ENCODE assay signal across 22 cellular contexts in the genomic region with DNA sequence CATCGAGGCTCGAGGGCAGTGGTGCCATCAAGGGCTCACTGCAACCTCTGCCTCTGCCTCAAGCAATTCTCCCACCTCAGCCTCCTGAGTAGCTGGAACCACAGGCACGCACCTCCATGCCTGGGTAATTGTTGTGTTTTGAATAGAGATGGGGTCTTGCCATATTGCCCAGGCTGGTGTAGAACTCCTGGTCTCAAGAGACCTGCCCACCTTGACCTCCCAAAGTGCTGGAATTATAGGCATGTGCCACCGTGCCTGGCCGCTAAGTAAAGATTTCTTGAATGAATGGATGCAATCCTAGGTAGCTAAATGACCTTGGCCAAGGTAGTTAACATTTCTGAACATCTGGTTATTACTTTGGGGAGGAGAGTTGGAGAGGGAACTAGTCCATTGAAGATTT. TPM values are rescaled to one million over a fixed set of nuclear protein-coding genes. Genes with fewer than 3 reads are reported as not detected.
DNase-seq lines count a peak whose midpoint lies in the region; ATAC-seq and TF ChIP-seq lines count a peak whose summit lies in the region.
"Had no signal": no experiment of that assay in that cellular context is flagged by ENCODE, and none has a peak within 500 bp of the region (broad histone marks: within the 10 kb centered on the region; RNA-seq: fewer than 3 reads in every experiment).

No MANE protein-coding gene starts in this region.

- CTCF ChIA-PET in CD4-positive, alpha-beta T cell (lab: Charles Lee), result no interaction called here
- CTCF ChIA-PET in naive thymus-derived CD4-positive, alpha-beta T cell (lab: Charles Lee), result no interaction called here

- intact Hi-C loops in CD4-positive, alpha-beta T cell (cut with DNase I, micrococcal nuclease), result loop anchor here in 1 of 2 experiments (1.0 kb wide), 1 partner anchor 58 kb away; no protein-coding TSS in a partner anchor
- intact Hi-C loops in naive thymus-derived CD4-positive, alpha-beta T cell (cut with micrococcal nuclease), result loop anchor here in 1 of 2 donors (5.0 kb wide), 1 partner anchor 42 kb away; no protein-coding TSS in a partner anchor

- peaks cover 54 to 93% (median 79%) of the 10 kb centered on the region in 4 donors for H3K4me1 Mint-ChIP-seq in CD4-positive, CD25-positive, alpha-beta regulatory T cell
- H3K4me1 Mint-ChIP-seq in CD4-positive, alpha-beta T cell (ENCODE audit: low read depth), result peaks cover 85% of the 10 kb centered on the region
- H3K4me1 Mint-ChIP-seq in naive thymus-derived CD4-positive, alpha-beta T cell, result peaks cover 32 to 94% (median 85%) of the 10 kb centered on the region in 7 donors
- H3K4me1 Mint-ChIP-seq in endothelial cell (ENCODE audit: unreplicated experiment), result peaks cover 17% of the 10 kb centered on the region

- H3K9ac ChIP-seq in Loucy (ENCODE audit: low read depth, low read length, poor library complexity, severe bottlenecking), result no peak overlapping the region
- H3K9ac ChIP-seq: SK-N-SH had no signal

- no peaks in the 10 kb centered on the region for H3F3A ChIP-seq in Loucy (ENCODE audit: low read depth)

- no peaks in the 10 kb centered on the region for H3K27me3 ChIP-seq in CD4-positive, CD25-positive, alpha-beta regulatory T cell (ENCODE audit: control insufficient read depth, insufficient read depth, low read length)
- no peaks in the 10 kb centered on the region for H3K27me3 ChIP-seq in CD4-positive, alpha-beta T cell (ENCODE audit: control insufficient read depth, insufficient read depth, low read length)
- no peaks in the 10 kb centered on the region for H3K27me3 ChIP-seq in Loucy (ENCODE audit: insufficient read depth, low read length, poor library complexity, severe bottlenecking)
- no peaks in the 10 kb centered on the region for H3K27me3 ChIP-seq in naive thymus-derived CD4-positive, alpha-beta T cell (ENCODE audit: control insufficient read depth in 2 of 2, insufficient read depth in 2 of 2, low read length in 2 of 2)
- H3K27me3 ChIP-seq: MG63 had no signal

- H3K9me3 Mint-ChIP-seq in CD4-positive, CD25-positive, alpha-beta regulatory T cell, result no peaks in the 10 kb centered on the region
- no peaks in the 10 kb centered on the region for H3K9me3 Mint-ChIP-seq in CD4-positive, alpha-beta T cell
- H3K9me3 Mint-ChIP-seq in naive thymus-derived CD4-positive, alpha-beta T cell, result no peaks in the 10 kb centered on the region
- H3K9me3 Mint-ChIP-seq in endothelial cell (ENCODE audit: unreplicated experiment), result no peaks in the 10 kb centered on the region
- H3K9me3 Mint-ChIP-seq: CD8-positive, alpha-beta memory T cell had no signal

- H3K27ac Mint-ChIP-seq in CD4-positive, CD25-positive, alpha-beta regulatory T cell, result peak overlapping the region in 1 of 3 donors; percentile 6
- H3K27ac Mint-ChIP-seq in CD4-positive, alpha-beta T cell, result peak overlapping the region; percentile 7
- no peak overlapping the region for H3K27ac Mint-ChIP-seq in naive thymus-derived CD4-positive, alpha-beta T cell
- H3K27ac Mint-ChIP-seq in endothelial cell (ENCODE audit: unreplicated experiment), result no peak overlapping the region

- POLR2A ChIA-PET in CD4-positive, alpha-beta T cell (lab: Charles Lee), result interaction anchor here (0.9 kb wide), 1 partner anchor 46 kb away, joined by 3 read pairs; no protein-coding TSS in a partner anchor
- POLR2A ChIA-PET in naive thymus-derived CD4-positive, alpha-beta T cell (lab: Charles Lee), result no interaction called here

- TF ChIP-seq CTCF in CD4-positive, alpha-beta T cell (IDR thresholded peaks at IDR 0.05), result no peak
- TF ChIP-seq CTCF in Loucy (conservative IDR thresholded peaks at IDR 0.05; ENCODE audit: low read length), result no peak
- no peak for TF ChIP-seq CTCF in endothelial cell (IDR thresholded peaks at IDR 0.05; ENCODE audit: unreplicated experiment)

- H3K79me2 ChIP-seq in Loucy (ENCODE audit: insufficient read depth, low read length), result peaks cover 100% of the 10 kb centered on the region

- no peak overlapping the region for H3K27ac ChIP-seq in CD4-positive, CD25-positive, alpha-beta regulatory T cell (ENCODE audit: insufficient read depth, low read length, poor library complexity, severe bottlenecking)
- H3K27ac ChIP-seq in CD4-positive, alpha-beta T cell (ENCODE audit: low read depth, low read length), result no peak overlapping the region
- no peak overlapping the region for H3K27ac ChIP-seq in naive thymus-derived CD4-positive, alpha-beta T cell (ENCODE audit: low read depth, low read length)

- no peaks in the 10 kb centered on the region for H3K9me2 ChIP-seq in Loucy (replicated peaks; ENCODE audit: low read depth, low read length)
- H3K9me2 ChIP-seq: SK-N-SH had no signal

- peak overlapping the region; percentile 77 for H3K4me2 ChIP-seq in Loucy (ENCODE audit: low read depth, low read length, poor library complexity, severe bottlenecking)
- H3K4me2 ChIP-seq: SK-N-SH had no signal

- peaks cover 96% of the 10 kb centered on the region for H4K20me1 ChIP-seq in Loucy (ENCODE audit: insufficient read depth, low read length, poor library complexity, severe bottlenecking)

- DNase-seq in CD4-positive, CD25-positive, alpha-beta regulatory T cell, result no peak
- DNase-seq in CD4-positive, alpha-beta T cell, result no peak
- DNase-seq in naive thymus-derived CD4-positive, alpha-beta T cell, result no peak
- no peak for DNase-seq in SKM-1 treated with dmso at 0.1 percent for 144 hours (lab: John Stamatoyannopoulos, UW; ENCODE audit: unreplicated experiment)
- no peak for DNase-seq in endothelial cell (ENCODE audit: low spot score)
- DNase-seq: C1 segment of cervical spinal cord; CD8-positive, alpha-beta memory T cell; GOT3; HCEC 1CT; KBM-7; MG63; NCI-H1105 treated with DMSO at 0.1 percent for 48 hours; NCI-H146; NCI-H2029; NCI-H446 treated with DMSO at 0.1 percent for 48 hours; NCI-H526; NCI-H82; NK-92 treated with Interleukin-12 subunit alpha and Interleukin-12 subunit beta, amount 100 ng/mL, for 24 hours; PC-3; SK-N-SH had no signal

- peak overlapping the region in 3 of 4 donors; percentile 18 to 72 (median 23) for H3K4me3 Mint-ChIP-seq in CD4-positive, CD25-positive, alpha-beta regulatory T cell
- H3K4me3 Mint-ChIP-seq in CD4-positive, alpha-beta T cell, result peak overlapping the region; percentile 8
- H3K4me3 Mint-ChIP-seq in naive thymus-derived CD4-positive, alpha-beta T cell, result peak overlapping the region in 7 of 10 donors; percentile 2 to 92 (median 20)
- no peak overlapping the region for H3K4me3 Mint-ChIP-seq in endothelial cell (ENCODE audit: unreplicated experiment)

- peaks cover 59% of the 10 kb centered on the region for H3K4me1 ChIP-seq in CD4-positive, CD25-positive, alpha-beta regulatory T cell (ENCODE audit: control insufficient read depth, insufficient read depth, low read length, poor library complexity, severe bottlenecking)
- peaks cover 45% of the 10 kb centered on the region for H3K4me1 ChIP-seq in Loucy (ENCODE audit: insufficient read depth, low read length, poor library complexity, severe bottlenecking)
- H3K4me1 ChIP-seq in naive thymus-derived CD4-positive, alpha-beta T cell (ENCODE audit: control insufficient read depth in 2 of 2, insufficient read depth in 2 of 2, low read length in 2 of 2), result peaks cover 18 to 24% of the 10 kb centered on the region in 2 donors

- H3K36me3 ChIP-seq in CD4-positive, CD25-positive, alpha-beta regulatory T cell (ENCODE audit: control insufficient read depth, insufficient read depth, low read length), result no peaks in the 10 kb centered on the region
- peaks cover 9% of the 10 kb centered on the region for H3K36me3 ChIP-seq in Loucy (ENCODE audit: insufficient read depth, low read length)
- peaks cover 0 to 5% (median 0%) of the 10 kb centered on the region in 3 experiments for H3K36me3 ChIP-seq in naive thymus-derived CD4-positive, alpha-beta T cell (ENCODE audit: control insufficient read depth in 2 of 3, insufficient read depth in 3 of 3, low read length in 3 of 3)

- peaks cover 19% of the 10 kb centered on the region for H3K36me3 Mint-ChIP-seq in CD4-positive, CD25-positive, alpha-beta regulatory T cell
- peaks cover 57% of the 10 kb centered on the region for H3K36me3 Mint-ChIP-seq in CD4-positive, alpha-beta T cell (ENCODE audit: low read depth)
- peaks cover 0 to 40% (median 20%) of the 10 kb centered on the region in 5 donors for H3K36me3 Mint-ChIP-seq in naive thymus-derived CD4-positive, alpha-beta T cell
- H3K36me3 Mint-ChIP-seq in endothelial cell (ENCODE audit: low read depth, unreplicated experiment), result peaks cover 3% of the 10 kb centered on the region

- H3K4me3 ChIP-seq in CD4-positive, CD25-positive, alpha-beta regulatory T cell (ENCODE audit: low read depth, low read length), result no peak overlapping the region
- H3K4me3 ChIP-seq in Loucy (ENCODE audit: low read length, poor library complexity, severe bottlenecking), result no peak overlapping the region
- no peak overlapping the region for H3K4me3 ChIP-seq in naive thymus-derived CD4-positive, alpha-beta T cell (ENCODE audit: low read length)
- H3K4me3 ChIP-seq: MG63 had no signal

- no peak overlapping the region for H2AFZ ChIP-seq in Loucy (ENCODE audit: low read length)

- H3K9me3 ChIP-seq in CD4-positive, CD25-positive, alpha-beta regulatory T cell (ENCODE audit: control insufficient read depth in 2 of 2, low read length in 2 of 2), result no peaks in the 10 kb centered on the region
- H3K9me3 ChIP-seq in CD4-positive, alpha-beta T cell (ENCODE audit: control insufficient read depth, low read length), result no peaks in the 10 kb centered on the region
- no peaks in the 10 kb centered on the region for H3K9me3 ChIP-seq in Loucy (ENCODE audit: insufficient read depth, low read depth, low read length)
- H3K9me3 ChIP-seq in naive thymus-derived CD4-positive, alpha-beta T cell (ENCODE audit: control insufficient read depth in 2 of 3, low read length in 3 of 3), result no peaks in the 10 kb centered on the region
- H3K9me3 ChIP-seq: MG63, SK-N-SH had no signal

- H3K27me3 Mint-ChIP-seq in CD4-positive, CD25-positive, alpha-beta regulatory T cell, result no peaks in the 10 kb centered on the region
- no peaks in the 10 kb centered on the region for H3K27me3 Mint-ChIP-seq in CD4-positive, alpha-beta T cell
- H3K27me3 Mint-ChIP-seq in naive thymus-derived CD4-positive, alpha-beta T cell, result no peaks in the 10 kb centered on the region
- no peaks in the 10 kb centered on the region for H3K27me3 Mint-ChIP-seq in endothelial cell (ENCODE audit: unreplicated experiment)
- H3K27me3 Mint-ChIP-seq: CD8-positive, alpha-beta memory T cell had no signal

- ATAC-seq in CD4-positive, CD25-positive, alpha-beta regulatory T cell (ENCODE audit: low read depth in 2 of 2), result no peak
- no peak for ATAC-seq in CD4-positive, alpha-beta T cell (ENCODE audit: poor library complexity)
- ATAC-seq in naive thymus-derived CD4-positive, alpha-beta T cell, result no peak
- no peak for ATAC-seq in HG02938 (IDR thresholded peaks at IDR 0.05; ENCODE audit: unreplicated experiment)
- ATAC-seq: PC-3 had no signal

RNA-seq across cellular contexts. Expression of gene SCAF8, which starts 7.4 kb away (rescaled TPM):
- 72.0 TPM for total RNA-seq in CD4-positive, CD25-positive, alpha-beta regulatory T cell
- 10 to 100 TPM; 13.7 to 16.0 (median 14.8) TPM for polyA plus RNA-seq in CD4-positive, CD25-positive, alpha-beta regulatory T cell
- total RNA-seq in CD4-positive, alpha-beta T cell, result 10 to 100 TPM; 82.6 to 83.8 TPM
- 10 to 100 TPM; 41.1 to 69.2 (median 54.9) TPM for total RNA-seq in naive thymus-derived CD4-positive, alpha-beta T cell
- 10 to 100 TPM; 12.4 to 23.1 TPM for polyA plus RNA-seq in naive thymus-derived CD4-positive, alpha-beta T cell
- 51.4 TPM for total RNA-seq in endothelial cell (ENCODE audit: unreplicated experiment)
